ENCODE assay signal across 1 cellular context in the genomic region with DNA sequence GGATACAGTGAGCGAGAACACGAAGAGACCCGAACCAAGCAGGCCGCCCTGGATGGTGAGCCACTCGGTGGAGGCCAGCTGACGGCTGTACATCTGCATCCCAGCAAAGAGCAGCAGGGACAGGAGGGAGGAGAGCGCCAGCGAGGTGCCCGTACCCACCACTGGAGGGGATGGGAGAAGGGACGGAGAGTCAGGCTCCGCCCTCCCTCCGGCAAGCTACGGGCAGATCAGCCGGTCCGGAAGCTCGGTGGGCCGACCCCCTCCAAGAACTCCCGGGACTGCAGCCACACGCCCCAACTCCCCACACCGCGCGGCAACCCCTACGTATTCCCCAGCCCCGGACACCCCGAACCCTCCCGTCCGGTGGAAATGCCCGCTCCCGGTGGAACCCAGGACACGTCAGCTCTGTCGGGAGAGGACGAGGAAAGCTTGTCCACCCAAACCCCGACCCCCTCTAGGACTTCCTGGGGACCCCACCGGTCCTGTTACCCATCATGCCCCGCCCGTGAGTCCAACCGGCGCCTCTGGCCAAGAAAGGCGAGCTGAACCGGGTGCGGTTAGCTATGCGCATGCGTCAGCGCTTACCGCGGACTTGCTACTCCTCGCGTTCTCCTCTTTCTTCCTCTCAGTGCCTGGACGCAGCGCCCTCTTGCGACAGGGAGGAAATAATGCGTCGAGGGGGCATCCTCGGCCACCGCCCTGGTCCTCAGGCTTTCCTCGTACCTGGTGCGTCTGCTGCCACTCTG.
TF ChIP-seq lines count a peak whose summit lies in the region.

A gene (minus strand): TSS at position 573 of the 746 bp plus-strand sequence. CDS start 80 bp downstream, at position 493.

TF ChIP-seq in HepG2, 621 proteins besides CTCF, POLR2A, EP300 and RAD21 (continued from another document and continues in another):
- TF ChIP-seq YY1 (IDR thresholded peaks at IDR 0.05; ENCODE audit: insufficient read depth, insufficient replicate concordance, low read depth, low read length), result peak; percentile 39
- TF ChIP-seq, protein P1, sequence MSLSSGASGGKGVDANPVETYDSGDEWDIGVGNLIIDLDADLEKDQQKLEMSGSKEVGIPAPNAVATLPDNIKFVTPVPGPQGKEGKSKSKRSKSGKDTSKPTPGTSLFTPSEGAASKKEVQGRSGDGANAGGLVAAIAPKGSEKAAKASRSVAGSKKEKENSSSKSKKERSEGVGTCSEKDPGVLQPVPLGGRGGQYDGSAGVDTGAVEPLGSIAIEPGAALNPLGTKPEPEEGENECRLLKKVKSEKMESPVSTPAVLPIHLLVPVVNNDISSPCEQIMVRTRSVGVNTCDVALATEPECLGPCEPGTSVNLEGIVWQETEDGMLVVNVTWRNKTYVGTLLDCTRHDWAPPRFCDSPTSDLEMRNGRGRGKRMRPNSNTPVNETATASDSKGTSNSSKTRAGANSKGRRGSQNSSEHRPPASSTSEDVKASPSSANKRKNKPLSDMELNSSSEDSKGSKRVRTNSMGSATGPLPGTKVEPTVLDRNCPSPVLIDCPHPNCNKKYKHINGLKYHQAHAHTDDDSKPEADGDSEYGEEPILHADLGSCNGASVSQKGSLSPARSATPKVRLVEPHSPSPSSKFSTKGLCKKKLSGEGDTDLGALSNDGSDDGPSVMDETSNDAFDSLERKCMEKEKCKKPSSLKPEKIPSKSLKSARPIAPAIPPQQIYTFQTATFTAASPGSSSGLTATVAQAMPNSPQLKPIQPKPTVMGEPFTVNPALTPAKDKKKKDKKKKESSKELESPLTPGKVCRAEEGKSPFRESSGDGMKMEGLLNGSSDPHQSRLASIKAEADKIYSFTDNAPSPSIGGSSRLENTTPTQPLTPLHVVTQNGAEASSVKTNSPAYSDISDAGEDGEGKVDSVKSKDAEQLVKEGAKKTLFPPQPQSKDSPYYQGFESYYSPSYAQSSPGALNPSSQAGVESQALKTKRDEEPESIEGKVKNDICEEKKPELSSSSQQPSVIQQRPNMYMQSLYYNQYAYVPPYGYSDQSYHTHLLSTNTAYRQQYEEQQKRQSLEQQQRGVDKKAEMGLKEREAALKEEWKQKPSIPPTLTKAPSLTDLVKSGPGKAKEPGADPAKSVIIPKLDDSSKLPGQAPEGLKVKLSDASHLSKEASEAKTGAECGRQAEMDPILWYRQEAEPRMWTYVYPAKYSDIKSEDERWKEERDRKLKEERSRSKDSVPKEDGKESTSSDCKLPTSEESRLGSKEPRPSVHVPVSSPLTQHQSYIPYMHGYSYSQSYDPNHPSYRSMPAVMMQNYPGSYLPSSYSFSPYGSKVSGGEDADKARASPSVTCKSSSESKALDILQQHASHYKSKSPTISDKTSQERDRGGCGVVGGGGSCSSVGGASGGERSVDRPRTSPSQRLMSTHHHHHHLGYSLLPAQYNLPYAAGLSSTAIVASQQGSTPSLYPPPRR (CRISPR knock-in tag; IDR thresholded peaks at IDR 0.05; ENCODE audit: borderline replicate concordance), result no peak
- TF ChIP-seq, protein P2, sequence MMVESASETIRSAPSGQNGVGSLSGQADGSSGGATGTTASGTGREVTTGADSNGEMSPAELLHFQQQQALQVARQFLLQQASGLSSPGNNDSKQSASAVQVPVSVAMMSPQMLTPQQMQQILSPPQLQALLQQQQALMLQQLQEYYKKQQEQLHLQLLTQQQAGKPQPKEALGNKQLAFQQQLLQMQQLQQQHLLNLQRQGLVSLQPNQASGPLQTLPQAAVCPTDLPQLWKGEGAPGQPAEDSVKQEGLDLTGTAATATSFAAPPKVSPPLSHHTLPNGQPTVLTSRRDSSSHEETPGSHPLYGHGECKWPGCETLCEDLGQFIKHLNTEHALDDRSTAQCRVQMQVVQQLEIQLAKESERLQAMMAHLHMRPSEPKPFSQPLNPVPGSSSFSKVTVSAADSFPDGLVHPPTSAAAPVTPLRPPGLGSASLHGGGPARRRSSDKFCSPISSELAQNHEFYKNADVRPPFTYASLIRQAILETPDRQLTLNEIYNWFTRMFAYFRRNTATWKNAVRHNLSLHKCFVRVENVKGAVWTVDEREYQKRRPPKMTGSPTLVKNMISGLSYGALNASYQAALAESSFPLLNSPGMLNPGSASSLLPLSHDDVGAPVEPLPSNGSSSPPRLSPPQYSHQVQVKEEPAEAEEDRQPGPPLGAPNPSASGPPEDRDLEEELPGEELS (CRISPR knock-in tag; IDR thresholded peaks at IDR 0.05), result peak; percentile 68; the same call in 1 of the 2 replicates
- 0 out of 2 replicates have a peak, but pooled peaks have one; percentile 48 for TF ChIP-seq ZFP90 (CRISPR knock-in tag; IDR thresholded peaks at IDR 0.05; ENCODE audit: borderline replicate concordance)
- TF ChIP-seq CEBPG (CRISPR knock-in tag; IDR thresholded peaks at IDR 0.05), result peak; percentile 61
- no peak for TF ChIP-seq KDM6A (CRISPR knock-in tag; IDR thresholded peaks at IDR 0.05; ENCODE audit: low read depth)
- TF ChIP-seq ZBTB38 (CRISPR knock-in tag; IDR thresholded peaks at IDR 0.05), result peak; percentile 45; the same call in 1 of the 2 replicates
- TF ChIP-seq SYNCRIP (IDR thresholded peaks at IDR 0.05; ENCODE audit: insufficient read depth, low read depth, low read length), result no peak
- peak; percentile 73 for TF ChIP-seq ERF (CRISPR knock-in tag; IDR thresholded peaks at IDR 0.05)
- TF ChIP-seq, protein P3, sequence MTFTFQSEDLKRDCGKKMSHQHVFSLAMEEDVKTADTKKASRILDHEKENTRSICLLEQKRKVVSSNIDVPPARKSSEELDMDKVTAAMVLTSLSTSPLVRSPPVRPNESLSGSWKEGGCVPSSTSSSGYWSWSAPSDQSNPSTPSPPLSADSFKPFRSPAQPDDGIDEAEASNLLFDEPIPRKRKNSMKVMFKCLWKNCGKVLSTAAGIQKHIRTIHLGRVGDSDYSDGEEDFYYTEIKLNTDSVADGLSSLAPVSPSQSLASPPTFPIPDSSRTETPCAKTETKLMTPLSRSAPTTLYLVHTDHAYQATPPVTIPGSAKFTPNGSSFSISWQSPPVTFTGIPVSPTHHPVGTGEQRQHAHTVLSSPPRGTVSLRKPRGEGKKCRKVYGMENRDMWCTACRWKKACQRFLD (CRISPR knock-in tag; IDR thresholded peaks at IDR 0.05; ENCODE audit: borderline replicate concordance), result no peak
- TF ChIP-seq ZNF816 (CRISPR knock-in tag; IDR thresholded peaks at IDR 0.05; ENCODE audit: borderline replicate concordance), result no peak
- no peak for TF ChIP-seq NRL (CRISPR knock-in tag; IDR thresholded peaks at IDR 0.05; ENCODE audit: borderline replicate concordance)
- TF ChIP-seq ZNF24 (IDR thresholded peaks at IDR 0.05), result no peak
- TF ChIP-seq NCOA5 (CRISPR knock-in tag; IDR thresholded peaks at IDR 0.05), result no peak
- TF ChIP-seq, protein P4, sequence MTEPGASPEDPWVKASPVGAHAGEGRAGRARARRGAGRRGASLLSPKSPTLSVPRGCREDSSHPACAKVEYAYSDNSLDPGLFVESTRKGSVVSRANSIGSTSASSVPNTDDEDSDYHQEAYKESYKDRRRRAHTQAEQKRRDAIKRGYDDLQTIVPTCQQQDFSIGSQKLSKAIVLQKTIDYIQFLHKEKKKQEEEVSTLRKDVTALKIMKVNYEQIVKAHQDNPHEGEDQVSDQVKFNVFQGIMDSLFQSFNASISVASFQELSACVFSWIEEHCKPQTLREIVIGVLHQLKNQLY (CRISPR knock-in tag; IDR thresholded peaks at IDR 0.05), result peak; percentile 51
- no peak for TF ChIP-seq CCDC6 (CRISPR knock-in tag; IDR thresholded peaks at IDR 0.05)
- TF ChIP-seq, protein P5, sequence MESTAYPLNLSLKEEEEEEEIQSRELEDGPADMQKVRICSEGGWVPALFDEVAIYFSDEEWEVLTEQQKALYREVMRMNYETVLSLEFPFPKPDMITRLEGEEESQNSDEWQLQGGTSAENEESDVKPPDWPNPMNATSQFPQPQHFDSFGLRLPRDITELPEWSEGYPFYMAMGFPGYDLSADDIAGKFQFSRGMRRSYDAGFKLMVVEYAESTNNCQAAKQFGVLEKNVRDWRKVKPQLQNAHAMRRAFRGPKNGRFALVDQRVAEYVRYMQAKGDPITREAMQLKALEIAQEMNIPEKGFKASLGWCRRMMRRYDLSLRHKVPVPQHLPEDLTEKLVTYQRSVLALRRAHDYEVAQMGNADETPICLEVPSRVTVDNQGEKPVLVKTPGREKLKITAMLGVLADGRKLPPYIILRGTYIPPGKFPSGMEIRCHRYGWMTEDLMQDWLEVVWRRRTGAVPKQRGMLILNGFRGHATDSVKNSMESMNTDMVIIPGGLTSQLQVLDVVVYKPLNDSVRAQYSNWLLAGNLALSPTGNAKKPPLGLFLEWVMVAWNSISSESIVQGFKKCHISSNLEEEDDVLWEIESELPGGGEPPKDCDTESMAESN (CRISPR knock-in tag; conservative IDR thresholded peaks at IDR 0.05), result peak; percentile 63; the same call in 1 of the 2 replicates
- TF ChIP-seq NFYC (CRISPR knock-in tag; IDR thresholded peaks at IDR 0.05), result peak; percentile 58
- TF ChIP-seq SMYD3 (CRISPR knock-in tag; IDR thresholded peaks at IDR 0.05), result no peak
- TF ChIP-seq DNMT3B (CRISPR knock-in tag; conservative IDR thresholded peaks at IDR 0.05), result no peak; the same call in 1 of the 2 replicates
- no peak for TF ChIP-seq SIN3A (IDR thresholded peaks at IDR 0.05; ENCODE audit: borderline replicate concordance, low read depth, low read length)
- TF ChIP-seq NAIF1 (CRISPR knock-in tag; IDR thresholded peaks at IDR 0.05; ENCODE audit: borderline replicate concordance), result no peak
- TF ChIP-seq EHMT2 (IDR thresholded peaks at IDR 0.05; ENCODE audit: borderline replicate concordance, low read depth, low read length), result no peak
- TF ChIP-seq AGO2 (optimal IDR thresholded peaks at IDR 0.05; ENCODE audit: low read depth, low read length), result peak; percentile 93
- TF ChIP-seq, protein P6, sequence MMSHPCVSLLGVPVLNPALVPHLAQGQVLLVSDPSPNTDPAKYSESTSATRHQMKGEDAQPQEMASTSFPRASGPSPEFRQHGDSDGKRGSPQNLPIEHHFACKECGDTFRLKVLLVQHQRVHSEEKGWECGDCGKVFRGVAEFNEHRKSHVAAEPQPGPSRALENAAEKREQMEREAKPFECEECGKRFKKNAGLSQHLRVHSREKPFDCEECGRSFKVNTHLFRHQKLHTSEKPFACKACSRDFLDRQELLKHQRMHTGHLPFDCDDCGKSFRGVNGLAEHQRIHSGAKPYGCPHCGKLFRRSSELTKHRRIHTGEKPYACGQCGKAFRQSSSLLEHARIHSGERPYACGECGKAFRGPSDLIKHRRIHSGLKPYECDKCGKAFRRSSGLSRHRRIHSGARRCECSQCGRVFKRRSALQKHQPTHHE (CRISPR knock-in tag; IDR thresholded peaks at IDR 0.05; ENCODE audit: borderline replicate concordance), result peak; percentile 75; the same call in 1 of the 2 replicates
- TF ChIP-seq RBFOX2 (IDR thresholded peaks at IDR 0.05; ENCODE audit: low read depth, low read length), result peak; percentile 82
- no peak for TF ChIP-seq REL (CRISPR knock-in tag; conservative IDR thresholded peaks at IDR 0.05)
- peak; percentile 60; the same call in 1 of the 2 replicates for TF ChIP-seq CBFB (CRISPR knock-in tag; IDR thresholded peaks at IDR 0.05)
- TF ChIP-seq, protein P7, sequence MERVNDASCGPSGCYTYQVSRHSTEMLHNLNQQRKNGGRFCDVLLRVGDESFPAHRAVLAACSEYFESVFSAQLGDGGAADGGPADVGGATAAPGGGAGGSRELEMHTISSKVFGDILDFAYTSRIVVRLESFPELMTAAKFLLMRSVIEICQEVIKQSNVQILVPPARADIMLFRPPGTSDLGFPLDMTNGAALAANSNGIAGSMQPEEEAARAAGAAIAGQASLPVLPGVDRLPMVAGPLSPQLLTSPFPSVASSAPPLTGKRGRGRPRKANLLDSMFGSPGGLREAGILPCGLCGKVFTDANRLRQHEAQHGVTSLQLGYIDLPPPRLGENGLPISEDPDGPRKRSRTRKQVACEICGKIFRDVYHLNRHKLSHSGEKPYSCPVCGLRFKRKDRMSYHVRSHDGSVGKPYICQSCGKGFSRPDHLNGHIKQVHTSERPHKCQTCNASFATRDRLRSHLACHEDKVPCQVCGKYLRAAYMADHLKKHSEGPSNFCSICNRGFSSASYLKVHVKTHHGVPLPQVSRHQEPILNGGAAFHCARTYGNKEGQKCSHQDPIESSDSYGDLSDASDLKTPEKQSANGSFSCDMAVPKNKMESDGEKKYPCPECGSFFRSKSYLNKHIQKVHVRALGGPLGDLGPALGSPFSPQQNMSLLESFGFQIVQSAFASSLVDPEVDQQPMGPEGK (CRISPR knock-in tag; IDR thresholded peaks at IDR 0.05), result peak; percentile 76
- TF ChIP-seq ASH2L (IDR thresholded peaks at IDR 0.05; ENCODE audit: insufficient read length, low read depth, low read length), result peak; percentile 66
- no peak for TF ChIP-seq SNAPC2 (CRISPR knock-in tag; IDR thresholded peaks at IDR 0.05)
- no peak; the same call in 1 of the 2 replicates for TF ChIP-seq ZSCAN9 (CRISPR knock-in tag; IDR thresholded peaks at IDR 0.05; ENCODE audit: borderline replicate concordance)
- TF ChIP-seq, protein P8, sequence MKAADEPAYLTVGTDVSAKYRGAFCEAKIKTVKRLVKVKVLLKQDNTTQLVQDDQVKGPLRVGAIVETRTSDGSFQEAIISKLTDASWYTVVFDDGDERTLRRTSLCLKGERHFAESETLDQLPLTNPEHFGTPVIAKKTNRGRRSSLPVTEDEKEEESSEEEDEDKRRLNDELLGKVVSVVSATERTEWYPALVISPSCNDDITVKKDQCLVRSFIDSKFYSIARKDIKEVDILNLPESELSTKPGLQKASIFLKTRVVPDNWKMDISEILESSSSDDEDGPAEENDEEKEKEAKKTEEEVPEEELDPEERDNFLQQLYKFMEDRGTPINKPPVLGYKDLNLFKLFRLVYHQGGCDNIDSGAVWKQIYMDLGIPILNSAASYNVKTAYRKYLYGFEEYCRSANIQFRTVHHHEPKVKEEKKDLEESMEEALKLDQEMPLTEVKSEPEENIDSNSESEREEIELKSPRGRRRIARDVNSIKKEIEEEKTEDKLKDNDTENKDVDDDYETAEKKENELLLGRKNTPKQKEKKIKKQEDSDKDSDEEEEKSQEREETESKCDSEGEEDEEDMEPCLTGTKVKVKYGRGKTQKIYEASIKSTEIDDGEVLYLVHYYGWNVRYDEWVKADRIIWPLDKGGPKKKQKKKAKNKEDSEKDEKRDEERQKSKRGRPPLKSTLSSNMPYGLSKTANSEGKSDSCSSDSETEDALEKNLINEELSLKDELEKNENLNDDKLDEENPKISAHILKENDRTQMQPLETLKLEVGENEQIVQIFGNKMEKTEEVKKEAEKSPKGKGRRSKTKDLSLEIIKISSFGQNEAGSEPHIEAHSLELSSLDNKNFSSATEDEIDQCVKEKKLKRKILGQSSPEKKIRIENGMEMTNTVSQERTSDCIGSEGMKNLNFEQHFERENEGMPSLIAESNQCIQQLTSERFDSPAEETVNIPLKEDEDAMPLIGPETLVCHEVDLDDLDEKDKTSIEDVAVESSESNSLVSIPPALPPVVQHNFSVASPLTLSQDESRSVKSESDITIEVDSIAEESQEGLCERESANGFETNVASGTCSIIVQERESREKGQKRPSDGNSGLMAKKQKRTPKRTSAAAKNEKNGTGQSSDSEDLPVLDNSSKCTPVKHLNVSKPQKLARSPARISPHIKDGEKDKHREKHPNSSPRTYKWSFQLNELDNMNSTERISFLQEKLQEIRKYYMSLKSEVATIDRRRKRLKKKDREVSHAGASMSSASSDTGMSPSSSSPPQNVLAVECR (CRISPR knock-in tag; IDR thresholded peaks at IDR 0.05; ENCODE audit: borderline replicate concordance), result peak; percentile 85; the same call in 1 of the 2 replicates
- TF ChIP-seq HOXA5 (CRISPR knock-in tag; IDR thresholded peaks at IDR 0.05), result peak; percentile 73; the same call in 1 of the 2 replicates
- TF ChIP-seq ZNF484 (CRISPR knock-in tag; IDR thresholded peaks at IDR 0.05; ENCODE audit: borderline replicate concordance, low read depth), result no peak
- TF ChIP-seq ZNF781 (CRISPR knock-in tag; IDR thresholded peaks at IDR 0.05; ENCODE audit: borderline replicate concordance, not compliant biosample characterization), result no peak
- no peak for TF ChIP-seq U2AF1 (optimal IDR thresholded peaks at IDR 0.05; ENCODE audit: low read depth, low read length)
- peak; percentile 79; the same call in 1 of the 2 replicates for TF ChIP-seq ZNF274 (CRISPR knock-in tag; IDR thresholded peaks at IDR 0.05)
- TF ChIP-seq TEAD2 (CRISPR knock-in tag; IDR thresholded peaks at IDR 0.05), result 0 out of 2 replicates have a peak, but pooled peaks have one; percentile 34
- TF ChIP-seq ZNF17 (CRISPR knock-in tag; IDR thresholded peaks at IDR 0.05), result no peak
- TF ChIP-seq ZNF468 (CRISPR knock-in tag; IDR thresholded peaks at IDR 0.05), result no peak; the same call in 1 of the 2 replicates
